In genomic region chr1:47333578-47333921, GRCh38 we compare ENCODE assay signal across 8 cellular contexts. TPM values are rescaled to one million over a fixed set of nuclear protein-coding genes. Genes with fewer than 3 reads are reported as not detected.
DNase-seq lines count a peak whose midpoint lies in the region; ATAC-seq and TF ChIP-seq lines count a peak whose summit lies in the region.

Gene CMPK1 (plus strand): TSS chr1:47333790. CDS start chr1:47333946, 156 bp downstream.

- no peak for TF ChIP-seq POLR2A in Peyer's patch (IDR thresholded peaks at IDR 0.05)

- peak within 1 kb of the TSS; percentile 97 for H3K27ac Mint-ChIP-seq in activated T-cell treated with anti-CD3 and anti-CD28 coated beads, Interleukin-2, amount 50 U/mL, for 72 hours
- H3K27ac Mint-ChIP-seq in naive thymus-derived CD4-positive, alpha-beta T cell, result peak within 1 kb of the TSS in 6 of 9 donors; percentile 76 to 94 (median 92)
- H3K27ac Mint-ChIP-seq in stimulated activated naive B cell treated with anti-CD40 and anti-IgM and Interleukin-4, amounts not matched to agents 10 μg/mL and 1 μg/mL and 100 μg/mL, for 72 hours, result peak within 1 kb of the TSS; percentile 99

- peak within 1 kb of the TSS; percentile 88 for H2AFZ ChIP-seq in DND-41 (ENCODE audit: low read depth, low read length)

- H3K36me3 Mint-ChIP-seq in activated T-cell treated with anti-CD3 and anti-CD28 coated beads, Interleukin-2, amount 50 U/mL, for 72 hours (ENCODE audit: insufficient read depth in 2 of 2), result peaks cover 0 to 2% of the 10 kb centered on the region in 2 donors
- H3K36me3 Mint-ChIP-seq in naive thymus-derived CD4-positive, alpha-beta T cell, result peaks cover 0 to 5% (median 0%) of the 10 kb centered on the region in 5 donors
- H3K36me3 Mint-ChIP-seq in stimulated activated naive B cell treated with anti-CD40 and anti-IgM and Interleukin-4, amounts not matched to agents 10 μg/mL and 1 μg/mL and 100 μg/mL, for 72 hours, result peaks cover 0 to 5% of the 10 kb centered on the region in 2 donors

- H3K27me3 ChIP-seq in DND-41 (ENCODE audit: insufficient read depth, low read length, poor library complexity), result no peaks in the 10 kb centered on the region
- H3K27me3 ChIP-seq in Peyer's patch, result no peaks in the 10 kb centered on the region
- no peaks in the 10 kb centered on the region for H3K27me3 ChIP-seq in naive thymus-derived CD4-positive, alpha-beta T cell (ENCODE audit: control insufficient read depth in 2 of 2, insufficient read depth in 2 of 2, low read length in 2 of 2)

- H3K4me2 ChIP-seq in DND-41 (ENCODE audit: insufficient read depth, low read length), result peak within 1 kb of the TSS; percentile 80

- H3K4me1 Mint-ChIP-seq in activated T-cell treated with anti-CD3 and anti-CD28 coated beads, Interleukin-2, amount 50 U/mL, for 72 hours (ENCODE audit: low read depth), result peaks cover 27% of the 10 kb centered on the region
- peaks cover 12 to 32% (median 20%) of the 10 kb centered on the region in 7 donors for H3K4me1 Mint-ChIP-seq in naive thymus-derived CD4-positive, alpha-beta T cell
- peaks cover 12 to 30% of the 10 kb centered on the region in 2 donors for H3K4me1 Mint-ChIP-seq in stimulated activated naive B cell treated with anti-CD40 and anti-IgM and Interleukin-4, amounts not matched to agents 10 μg/mL and 1 μg/mL and 100 μg/mL, for 72 hours

- H3K9me3 ChIP-seq in DND-41 (ENCODE audit: insufficient read depth, low read length, severe bottlenecking) (no peaks in the 10 kb centered on the region), Peyer's patch (no peaks in the 10 kb centered on the region)
- H3K9me3 ChIP-seq in naive thymus-derived CD4-positive, alpha-beta T cell (ENCODE audit: control insufficient read depth in 2 of 3, low read length in 3 of 3), result no peaks in the 10 kb centered on the region

- no peaks in the 10 kb centered on the region; the same call in 1 of the 2 replicates for H3K36me3 ChIP-seq in DND-41 (ENCODE audit: insufficient read depth, low read length)
- no peaks in the 10 kb centered on the region for H3K36me3 ChIP-seq in Peyer's patch
- peaks cover 0 to 3% (median 0%) of the 10 kb centered on the region in 3 experiments for H3K36me3 ChIP-seq in naive thymus-derived CD4-positive, alpha-beta T cell (ENCODE audit: control insufficient read depth in 2 of 3, insufficient read depth in 3 of 3, low read length in 3 of 3)

- peak within 1 kb of the TSS; percentile 78 for H3K27ac ChIP-seq in DND-41 (ENCODE audit: low read length)
- H3K27ac ChIP-seq in Peyer's patch, result peak within 1 kb of the TSS; percentile 97 to 100 (median 99)
- peak within 1 kb of the TSS; percentile 92 for H3K27ac ChIP-seq in naive thymus-derived CD4-positive, alpha-beta T cell (ENCODE audit: low read depth, low read length)

- peaks cover 55% of the 10 kb centered on the region for H3K79me2 ChIP-seq in DND-41 (ENCODE audit: insufficient read depth, low read length)

- no peaks in the 10 kb centered on the region for H3K9me3 Mint-ChIP-seq in activated T-cell treated with anti-CD3 and anti-CD28 coated beads, Interleukin-2, amount 50 U/mL, for 72 hours
- no peaks in the 10 kb centered on the region for H3K9me3 Mint-ChIP-seq in naive thymus-derived CD4-positive, alpha-beta T cell
- H3K9me3 Mint-ChIP-seq in stimulated activated naive B cell treated with anti-CD40 and anti-IgM and Interleukin-4, amounts not matched to agents 10 μg/mL and 1 μg/mL and 100 μg/mL, for 72 hours, result no peaks in the 10 kb centered on the region

- H3K4me3 ChIP-seq in DND-41 (ENCODE audit: low read depth in 1 of 2, low read length in 2 of 2) (peak within 1 kb of the TSS; percentile 60 to 76), Peyer's patch (peak within 1 kb of the TSS; percentile 93 to 99 (median 96))
- H3K4me3 ChIP-seq in naive thymus-derived CD4-positive, alpha-beta T cell (ENCODE audit: low read length), result peak within 1 kb of the TSS; percentile 87

- ATAC-seq in DND-41 (ENCODE audit: insufficient read depth, low read depth), result peak; percentile 76
- peak; percentile 64 for ATAC-seq in GM21786 (IDR thresholded peaks at IDR 0.05; ENCODE audit: unreplicated experiment)
- ATAC-seq in activated T-cell treated with anti-CD3 and anti-CD28 coated beads, Interleukin-2, amount 50 U/mL, for 72 hours (replicated peaks in 1 of 2), result peak; percentile 83 to 84
- peak; percentile 82 for ATAC-seq in naive thymus-derived CD4-positive, alpha-beta T cell
- ATAC-seq in stimulated activated naive B cell treated with anti-CD40 and anti-IgM and Interleukin-4, amounts not matched to agents 10 μg/mL and 1 μg/mL and 100 μg/mL, for 72 hours (replicated peaks), result peak; percentile 78 to 83

- peaks cover 3% of the 10 kb centered on the region; the same call in 1 of the 2 replicates for H4K20me1 ChIP-seq in DND-41 (ENCODE audit: insufficient read depth, low read length)

- CTCF ChIA-PET in naive thymus-derived CD4-positive, alpha-beta T cell (lab: Charles Lee), result interaction anchor here (0.6 to 1.5 kb wide), 3 partner anchors 9 to 19 kb away, joined by 3 to 4 read pairs (median 3); partner anchors contain the start of gene STIL

- TF ChIP-seq CTCF in DND-41 (IDR thresholded peaks at IDR 0.05; ENCODE audit: borderline replicate concordance, extremely low read depth, low read length, poor library complexity, severe bottlenecking) (peak; percentile 54), Peyer's patch (IDR thresholded peaks at IDR 0.05) (peak in 1 of 6 experiments; percentile 27)

- POLR2A ChIA-PET in naive thymus-derived CD4-positive, alpha-beta T cell (lab: Charles Lee), result interaction anchor here (1.1 to 3.4 kb wide), 5 partner anchors 10 to 104 kb away, joined by 4 to 35 read pairs (median 5); partner anchors contain the start of genes FOXD2 and STIL

- no peaks in the 10 kb centered on the region for H3K27me3 Mint-ChIP-seq in activated T-cell treated with anti-CD3 and anti-CD28 coated beads, Interleukin-2, amount 50 U/mL, for 72 hours (ENCODE audit: low read depth)
- H3K27me3 Mint-ChIP-seq in naive thymus-derived CD4-positive, alpha-beta T cell, result no peaks in the 10 kb centered on the region
- no peaks in the 10 kb centered on the region for H3K27me3 Mint-ChIP-seq in stimulated activated naive B cell treated with anti-CD40 and anti-IgM and Interleukin-4, amounts not matched to agents 10 μg/mL and 1 μg/mL and 100 μg/mL, for 72 hours

- intact Hi-C loops in naive thymus-derived CD4-positive, alpha-beta T cell (cut with micrococcal nuclease), result loop anchor here in 1 of 2 donors (5.0 kb wide), 3 partner anchors 616 to 1991 kb away; partner anchors contain the start of genes EFCAB14, GPBP1L1, MUTYH and TMEM69

- peak within 1 kb of the TSS in 1 of 2 donors; percentile 97 for H3K4me3 Mint-ChIP-seq in activated T-cell treated with anti-CD3 and anti-CD28 coated beads, Interleukin-2, amount 50 U/mL, for 72 hours
- H3K4me3 Mint-ChIP-seq in naive thymus-derived CD4-positive, alpha-beta T cell, result peak within 1 kb of the TSS in 6 of 10 donors; percentile 90 to 94 (median 92)
- no peak within 1 kb of the TSS for H3K4me3 Mint-ChIP-seq in stimulated activated naive B cell treated with anti-CD40 and anti-IgM and Interleukin-4, amounts not matched to agents 10 μg/mL and 1 μg/mL and 100 μg/mL, for 72 hours

- DNase-seq in DND-41, result peak; percentile 82
- DNase-seq in KG1 (lab: John Stamatoyannopoulos, UW), result peak; percentile 59
- peak; percentile 81 to 93 (median 91) for DNase-seq in Peyer's patch
- DNase-seq in activated T-cell treated with anti-CD3 and anti-CD28 coated beads, Interleukin-2, amount 50 U/mL, for 72 hours, result peak; percentile 82 to 84
- peak; percentile 89 for DNase-seq in fibroblast of gingiva (ENCODE audit: low read depth)
- peak in 8 of 9 donors; percentile 52 to 82 (median 64) for DNase-seq in naive thymus-derived CD4-positive, alpha-beta T cell
- DNase-seq in stimulated activated naive B cell treated with anti-CD40 and anti-IgM and Interleukin-4, amounts not matched to agents 10 μg/mL and 1 μg/mL and 100 μg/mL, for 72 hours, result peak; percentile 73

- peak within 1 kb of the TSS; percentile 94 for H3K9ac ChIP-seq in DND-41 (ENCODE audit: low read depth, low read length)

- H3K4me1 ChIP-seq in DND-41 (ENCODE audit: insufficient read depth, low read length), result peaks cover 45% of the 10 kb centered on the region
- peaks cover 0 to 46% (median 2%) of the 10 kb centered on the region in 4 donors for H3K4me1 ChIP-seq in Peyer's patch
- peaks cover 6 to 16% of the 10 kb centered on the region in 2 donors for H3K4me1 ChIP-seq in naive thymus-derived CD4-positive, alpha-beta T cell (ENCODE audit: control insufficient read depth in 2 of 2, insufficient read depth in 2 of 2, low read length in 2 of 2)

RNA-seq across cellular contexts. Expression of gene CMPK1, which starts in this region (rescaled TPM):
- total RNA-seq in Peyer's patch, result 100 to 1,000 TPM in 3 of 4 donors, 10 to 100 TPM in 1; 80.0 to 204 (median 111) TPM
- total RNA-seq in activated T-cell treated with anti-CD3 and anti-CD28 coated beads, Interleukin-2, amount 50 U/mL, for 72 hours, result 100 to 1,000 TPM; 108 to 117 TPM
- total RNA-seq in naive thymus-derived CD4-positive, alpha-beta T cell, result 100 to 1,000 TPM in 3 of 5 experiments, 10 to 100 TPM in 2; 83.2 to 141 (median 106) TPM
- polyA plus RNA-seq in naive thymus-derived CD4-positive, alpha-beta T cell, result 100 to 1,000 TPM; 147 to 159 TPM

Comparison
In these comparisons a context has a peak if more than half of its experiments do, and no peak if none do; other contexts are left out.
1. Peak in every context shown above with its lines: DNase-seq, ATAC-seq, H3K4me3 ChIP-seq and H3K27ac ChIP-seq.
2. H3K4me3 Mint-ChIP-seq: peak in naive thymus-derived CD4-positive, alpha-beta T cell (6 of 10); none in stimulated activated naive B cell treated with anti-CD40 and anti-IgM and Interleukin-4, amounts not matched to agents 10 μg/mL and 1 μg/mL and 100 μg/mL, for 72 hours (0 of 2).